In the genomic region with DNA sequence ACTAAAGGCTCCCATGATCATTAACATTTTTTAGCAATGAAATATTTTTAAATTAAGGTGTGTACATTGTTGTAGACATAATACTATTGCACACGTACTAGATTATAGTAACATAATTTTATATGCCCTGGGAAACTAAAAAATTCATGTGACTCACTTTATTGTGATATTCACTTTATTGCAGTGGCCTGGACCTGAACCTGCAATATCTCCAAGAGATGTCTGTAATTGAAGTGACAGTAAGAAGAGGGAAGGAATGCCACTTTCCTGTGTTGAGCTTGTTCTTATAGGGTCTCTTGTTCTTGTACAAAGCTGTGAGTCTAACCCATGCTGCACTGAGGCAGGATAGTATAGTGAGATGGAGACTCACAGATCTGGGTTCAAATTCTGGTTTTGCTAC, we compare ENCODE assay signal across 1 cellular context.
A peak's percentile ranks its signal among the peaks of the same experiment; 100 is the strongest.
TF ChIP-seq lines count a peak whose summit lies in the region.

No MANE protein-coding gene starts in this region.

TF ChIP-seq in SK-N-SH, 30 proteins besides CTCF, POLR2A, EP300 and RAD21 (continued from another document):
- TF ChIP-seq PBX3 (IDR thresholded peaks at IDR 0.05), result peak; percentile 90
- no peak for TF ChIP-seq YY1 (IDR thresholded peaks at IDR 0.05; ENCODE audit: low read depth)
- no peak for TF ChIP-seq TAF1 (IDR thresholded peaks at IDR 0.05; ENCODE audit: borderline replicate concordance, low read depth, low read length)
- peak; percentile 98 for TF ChIP-seq TCF12 (IDR thresholded peaks at IDR 0.05)
- TF ChIP-seq POLR2AphosphoS5 (IDR thresholded peaks at IDR 0.05; ENCODE audit: low read depth, low read length), result peak; percentile 61; the same call in 1 of the 2 replicates
- no peak for TF ChIP-seq GABPA (IDR thresholded peaks at IDR 0.05; ENCODE audit: low read depth)
- TF ChIP-seq, protein P1, sequence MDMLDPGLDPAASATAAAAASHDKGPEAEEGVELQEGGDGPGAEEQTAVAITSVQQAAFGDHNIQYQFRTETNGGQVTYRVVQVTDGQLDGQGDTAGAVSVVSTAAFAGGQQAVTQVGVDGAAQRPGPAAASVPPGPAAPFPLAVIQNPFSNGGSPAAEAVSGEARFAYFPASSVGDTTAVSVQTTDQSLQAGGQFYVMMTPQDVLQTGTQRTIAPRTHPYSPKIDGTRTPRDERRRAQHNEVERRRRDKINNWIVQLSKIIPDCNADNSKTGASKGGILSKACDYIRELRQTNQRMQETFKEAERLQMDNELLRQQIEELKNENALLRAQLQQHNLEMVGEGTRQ (IDR thresholded peaks at IDR 0.05; ENCODE audit: borderline replicate concordance, low read depth, low read length), result no peak
